In the genomic region with DNA sequence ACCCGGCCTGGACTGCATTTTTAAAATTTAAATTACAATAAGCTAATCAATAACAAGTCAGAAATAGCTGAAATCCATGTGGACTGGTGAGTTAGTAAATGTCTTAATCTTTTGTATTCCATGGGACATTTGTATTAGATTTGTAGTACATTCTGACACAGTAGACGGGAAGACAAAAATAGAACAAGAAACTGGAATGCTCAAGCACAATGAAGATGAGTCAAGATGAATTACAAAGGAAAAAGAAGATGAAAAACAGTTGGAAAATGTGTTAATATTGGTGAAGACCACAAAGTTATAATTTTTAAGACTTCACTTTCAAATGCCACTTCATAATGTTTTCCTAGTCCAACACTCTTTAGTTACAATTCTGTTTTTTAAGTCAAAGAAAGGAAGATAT, we compare ENCODE assay signal across 21 cellular contexts.
"Had no signal": no experiment of that assay in that cellular context is flagged by ENCODE, and none has a peak within 500 bp of the region (broad histone marks: within the 10 kb centered on the region; RNA-seq: fewer than 3 reads in every experiment).

No MANE protein-coding gene starts in this region.

- H3K9me3 ChIP-seq: gastroesophageal sphincter, left ventricle myocardium inferior, lower lobe of right lung, neutrophil, psoas muscle, right lobe of liver, spleen, testis, tibial nerve, upper lobe of right lung had no signal

- H3K27me3 ChIP-seq: gastroesophageal sphincter, neutrophil, right lobe of liver, spleen, testis, tibial nerve, upper lobe of right lung had no signal

- H3K4me1 ChIP-seq: psoas muscle, spleen, testis, upper lobe of right lung had no signal

- DNase-seq: effector CD8-positive, alpha-beta T cell; glutamatergic neuron; immature natural killer cell; left ventricle myocardium inferior; lower lobe of right lung; mesenchymal stem cell; naive thymus-derived CD8-positive, alpha-beta T cell; psoas muscle; retina; right lobe of liver; spleen; stimulated activated CD4-positive, alpha-beta T cell treated with anti-CD3 and anti-CD28 coated beads, Interleukin-15, amount 100 ng/mL, for 24 hours; stimulated activated CD4-positive, alpha-beta T cell treated with anti-CD3 and anti-CD28 coated beads, Interleukin-1b, Interleukin-23, amount 100 ng/mL, for 48 hours; stimulated activated CD4-positive, alpha-beta T cell treated with anti-CD3 and anti-CD28 coated beads, Interleukin-4, amount 100 ng/mL, for 24 hours; testis; upper lobe of right lung had no signal

- H3K27ac ChIP-seq: coronary artery, left ventricle myocardium inferior, lower lobe of right lung, neutrophil, psoas muscle, right lobe of liver, spleen, testis, tibial nerve, upper lobe of right lung had no signal

- H3K36me3 ChIP-seq: lower lobe of right lung, neutrophil, right lobe of liver had no signal

- H3K4me3 ChIP-seq: coronary artery, gastroesophageal sphincter, left ventricle myocardium inferior, lower lobe of right lung, psoas muscle, right lobe of liver, spleen, testis, tibial nerve, upper lobe of right lung had no signal

- FAIRE-seq: keratinocyte had no signal
